ENCODE assay signal across 16 cellular contexts in genomic region chr7:41821521-41822213, GRCh38.
A peak's percentile ranks its signal among the peaks of the same experiment; 100 is the strongest.
DNase-seq lines count a peak whose midpoint lies in the region; ATAC-seq and TF ChIP-seq lines count a peak whose summit lies in the region.
"Had no signal": no experiment of that assay in that cellular context is flagged by ENCODE, and none has a peak within 500 bp of the region (broad histone marks: within the 10 kb centered on the region; RNA-seq: fewer than 3 reads in every experiment).

No MANE protein-coding gene starts in this region.

- H3K27me3 ChIP-seq in SK-N-SH (ENCODE audit: insufficient read depth) (no peaks in the 10 kb centered on the region), neural progenitor cell (peaks cover 13% of the 10 kb centered on the region), aorta (ENCODE audit: control insufficient read depth in 1 of 2, insufficient read depth in 2 of 2, low read length in 1 of 2) (no peaks in the 10 kb centered on the region), HAP-1 (ENCODE audit: low read depth) (no peaks in the 10 kb centered on the region)
- H3K27me3 ChIP-seq: BLaER1 had no signal

- CTCF ChIA-PET in SK-N-SH (lab: Yijun Ruan, JAX), result no interaction called here
- CTCF ChIA-PET in WTC11 (lab: Charles Lee), result interaction anchor here (0.7 kb wide), 1 partner anchor 1649 kb away, joined by 3 read pairs; no protein-coding TSS in a partner anchor

- H3K4me1 Mint-ChIP-seq in WTC11 (peaks cover 15% of the 10 kb centered on the region), neural progenitor cell (peaks cover 10% of the 10 kb centered on the region)
- H3K4me1 Mint-ChIP-seq: CD4-positive, CD25-positive, alpha-beta regulatory T cell had no signal

- in situ Hi-C loops in HAP-1 (cut with MboI; ENCODE audit: low sequenced_read_pairs), result no loop called here

- ATAC-seq in SK-N-SH treated with all-trans-retinoic acid at 6 μM for 48 hours (no peak), WTC11 (0 out of 2 replicates have a peak, but pooled peaks have one; percentile 44), aorta (ENCODE audit: low FRiP score) (no peak)

- no peak overlapping the region for H3K4me3 Mint-ChIP-seq in WTC11
- no peak overlapping the region for H3K4me3 Mint-ChIP-seq in neural progenitor cell
- H3K4me3 Mint-ChIP-seq: CD4-positive, CD25-positive, alpha-beta regulatory T cell had no signal

- no peaks in the 10 kb centered on the region for H3K9me2 ChIP-seq in SK-N-SH

- H3K36me3 Mint-ChIP-seq in WTC11, result no peaks in the 10 kb centered on the region
- peaks cover 2% of the 10 kb centered on the region for H3K36me3 Mint-ChIP-seq in neural progenitor cell
- H3K36me3 Mint-ChIP-seq: CD4-positive, CD25-positive, alpha-beta regulatory T cell had no signal

- intact Hi-C loops in aorta (cut with DNase I), result loop anchor here (10.0 kb wide), 1 partner anchor 93 kb away; no protein-coding TSS in a partner anchor

- H4K20me1 ChIP-seq in SK-N-SH (ENCODE audit: insufficient read depth) (no peaks in the 10 kb centered on the region), neural progenitor cell (ENCODE audit: low read depth) (no peaks in the 10 kb centered on the region)
- H4K20me1 ChIP-seq: BLaER1 had no signal

- H3K79me2 ChIP-seq in SK-N-SH (ENCODE audit: insufficient read depth), result no peaks in the 10 kb centered on the region
- H3K79me2 ChIP-seq in neural progenitor cell (ENCODE audit: low read depth), result no peaks in the 10 kb centered on the region

- H3K9me3 ChIP-seq in SK-N-SH, result peaks cover 16% of the 10 kb centered on the region; the same call in 1 of the 2 replicates
- H3K9me3 ChIP-seq in neural progenitor cell (ENCODE audit: low read depth), result no peaks in the 10 kb centered on the region
- H3K9me3 ChIP-seq in aorta (ENCODE audit: control insufficient read depth, low read length), result peaks cover 1% of the 10 kb centered on the region
- H3K9me3 ChIP-seq in HAP-1, result no peaks in the 10 kb centered on the region

- POLR2A ChIA-PET in SK-N-SH (lab: Yijun Ruan, JAX) (no interaction called here), WTC11 (lab: Charles Lee) (no interaction called here)

- H3K27me3 Mint-ChIP-seq in WTC11 (ENCODE audit: low read depth) (no peaks in the 10 kb centered on the region), neural progenitor cell (ENCODE audit: insufficient read depth, low read depth) (peaks cover 8% of the 10 kb centered on the region)
- H3K27me3 Mint-ChIP-seq: CD4-positive, CD25-positive, alpha-beta regulatory T cell had no signal

- no peak for TF ChIP-seq CTCF in SK-N-SH (IDR thresholded peaks at IDR 0.05)
- no peak for TF ChIP-seq CTCF in WTC11 (IDR thresholded peaks at IDR 0.05)
- no peak for TF ChIP-seq CTCF in neural progenitor cell (IDR thresholded peaks at IDR 0.05)

- H3K27ac Mint-ChIP-seq in WTC11 (no peak overlapping the region), neural progenitor cell (no peak overlapping the region)
- H3K27ac Mint-ChIP-seq: CD4-positive, CD25-positive, alpha-beta regulatory T cell had no signal

- H3F3A ChIP-seq in SK-N-SH (replicated peaks; ENCODE audit: insufficient read depth), result peaks cover 12% of the 10 kb centered on the region
- no peaks in the 10 kb centered on the region for H3F3A ChIP-seq in neural progenitor cell (ENCODE audit: low read depth)

- H3K4me1 ChIP-seq in SK-N-SH (ENCODE audit: control insufficient read depth in 1 of 2, insufficient read depth in 2 of 2, low read depth in 1 of 2, low read length in 1 of 2) (peaks cover 0 to 42% of the 10 kb centered on the region in 2 experiments; a peak in 2 of 4 replicates), neural progenitor cell (peaks cover 8% of the 10 kb centered on the region), aorta (ENCODE audit: control insufficient read depth in 1 of 2, insufficient read depth in 2 of 2, low read length in 2 of 2) (peaks cover 0 to 8% of the 10 kb centered on the region in 2 donors), HAP-1 (no peaks in the 10 kb centered on the region)

- no peak overlapping the region for H3K4me2 ChIP-seq in SK-N-SH
- H3K4me2 ChIP-seq in neural progenitor cell, result peak overlapping the region; percentile 7
- H3K4me2 ChIP-seq: BLaER1 had no signal

- no peak overlapping the region for H3K4me3 ChIP-seq in SK-N-SH (ENCODE audit: low read depth in 2 of 2, low read length in 1 of 2)
- H3K4me3 ChIP-seq in neural progenitor cell, result no peak overlapping the region
- H3K4me3 ChIP-seq in aorta (ENCODE audit: low read length in 2 of 2), result no peak overlapping the region
- no peak overlapping the region for H3K4me3 ChIP-seq in HAP-1
- H3K4me3 ChIP-seq: BLaER1, GM23248 had no signal

- H3K9me3 Mint-ChIP-seq in WTC11 (no peaks in the 10 kb centered on the region), neural progenitor cell (peaks cover 21% of the 10 kb centered on the region)

- H3K27ac ChIP-seq in SK-N-SH (ENCODE audit: low read depth in 2 of 2, low read length in 1 of 2) (no peak overlapping the region), neural progenitor cell (no peak overlapping the region), aorta (ENCODE audit: low read depth in 1 of 2, low read length in 2 of 2) (peak overlapping the region; percentile 51 to 92)
- H3K27ac ChIP-seq: 22Rv1, BLaER1, GM23248 had no signal

- H3K9ac ChIP-seq in SK-N-SH (no peak overlapping the region), neural progenitor cell (no peak overlapping the region)
- H3K9ac ChIP-seq: BLaER1, GM23248 had no signal

- TF ChIP-seq EP300 in SK-N-SH (IDR thresholded peaks at IDR 0.05; ENCODE audit: borderline replicate concordance in 1 of 2, low read depth in 1 of 2, low read length in 1 of 2), result no peak

- 13% methylated on average over 3 of the region's 3 CpGs for WGBS in SK-N-SH (ENCODE audit: low lambda C conversion rate)
- 26 to 32% methylated on average over 3 of the region's 3 CpGs for WGBS in aorta, 2 donors

- peaks cover 0 to 3% of the 10 kb centered on the region in 2 experiments for H3K36me3 ChIP-seq in SK-N-SH (replicated peaks in 1 of 2; ENCODE audit: control insufficient read depth in 1 of 2, insufficient read depth in 2 of 2, low read length in 1 of 2)
- H3K36me3 ChIP-seq in neural progenitor cell, result no peaks in the 10 kb centered on the region
- H3K36me3 ChIP-seq in aorta (ENCODE audit: control insufficient read depth in 1 of 2, insufficient read depth in 2 of 2, low read length in 1 of 2), result no peaks in the 10 kb centered on the region
- no peaks in the 10 kb centered on the region; the same call in 1 of the 2 replicates for H3K36me3 ChIP-seq in HAP-1 (replicated peaks)
- H3K36me3 ChIP-seq: BLaER1 had no signal

- H2AFZ ChIP-seq in SK-N-SH (ENCODE audit: low read depth) (peak overlapping the region; percentile 14; the same call in 1 of the 2 replicates), neural progenitor cell (replicated peaks) (no peak overlapping the region)
- H2AFZ ChIP-seq: GM23248 had no signal

- TF ChIP-seq RAD21 in SK-N-SH (IDR thresholded peaks at IDR 0.05; ENCODE audit: low read length), result no peak

- DNase-seq in SK-N-SH (no peak), WTC11 (ENCODE audit: low spot score) (no peak), neural progenitor cell (ENCODE audit: low spot score) (peak; percentile 37), aorta (no peak), globus pallidus (ENCODE audit: low spot score) (no peak), HAP-1 (ENCODE audit: low spot score in 2 of 2) (no peak), CD1c-positive myeloid dendritic cell (ENCODE audit: extremely low spot score) (no peak)
- DNase-seq: AML-193; CD4-positive, CD25-positive, alpha-beta regulatory T cell; DMS 273 treated with DMSO at 0.1 percent for 48 hours; DMS79; GM23248; H7 had no signal

TF ChIP-seq in SK-N-SH, 30 proteins besides CTCF, POLR2A, EP300 and RAD21 (continues in another document):
- TF ChIP-seq TAF1 (IDR thresholded peaks at IDR 0.05; ENCODE audit: borderline replicate concordance, low read depth, low read length) (no peak), FOXJ3 (CRISPR knock-in tag; IDR thresholded peaks at IDR 0.05) (no peak), RXRA (IDR thresholded peaks at IDR 0.05; ENCODE audit: borderline replicate concordance, low read depth) (no peak), IRF3 (IDR thresholded peaks at IDR 0.05; ENCODE audit: low read depth, low read length) (no peak)

TF ChIP-seq in SK-N-SH treated with all-trans-retinoic acid at 6 μM for 48 hours, 23 proteins besides CTCF, POLR2A, EP300 and RAD21:
- TF ChIP-seq TCF4 (CRISPR knock-in tag; IDR thresholded peaks at IDR 0.05; ENCODE audit: borderline replicate concordance), result no peak
- no peak for TF ChIP-seq ISL1 (CRISPR knock-in tag; IDR thresholded peaks at IDR 0.05)
- TF ChIP-seq BACH2 (CRISPR knock-in tag; IDR thresholded peaks at IDR 0.05; ENCODE audit: borderline replicate concordance), result no peak
- TF ChIP-seq CSDC2 (CRISPR knock-in tag; IDR thresholded peaks at IDR 0.05), result no peak
- TF ChIP-seq ZC3H10 (CRISPR knock-in tag; IDR thresholded peaks at IDR 0.05), result no peak
- no peak for TF ChIP-seq ZFP3 (CRISPR knock-in tag; IDR thresholded peaks at IDR 0.05)
- TF ChIP-seq ZNF8 (CRISPR knock-in tag; IDR thresholded peaks at IDR 0.05), result no peak
- TF ChIP-seq TOX (CRISPR knock-in tag; IDR thresholded peaks at IDR 0.05; ENCODE audit: borderline replicate concordance), result no peak
TF ChIP-seq in SK-N-SH treated with all-trans-retinoic acid at 6 μM for 48 hours: peak in this region for 0.

TF ChIP-seq in WTC11, 78 proteins besides CTCF, POLR2A, EP300 and RAD21 (continues in another document):
- no peak for TF ChIP-seq ELF4 (CRISPR knock-in tag; IDR thresholded peaks at IDR 0.05; ENCODE audit: low read depth)
- no peak for TF ChIP-seq JAZF1 (CRISPR knock-in tag; IDR thresholded peaks at IDR 0.05)
- TF ChIP-seq ZNF232 (CRISPR knock-in tag; IDR thresholded peaks at IDR 0.05), result no peak
- no peak for TF ChIP-seq CREM (CRISPR knock-in tag; IDR thresholded peaks at IDR 0.05)
- TF ChIP-seq TEAD4 (CRISPR knock-in tag; IDR thresholded peaks at IDR 0.05), result no peak
- TF ChIP-seq MLX (CRISPR knock-in tag; IDR thresholded peaks at IDR 0.05), result no peak

Comparison
In these comparisons a context has a peak if more than half of its experiments do, and no peak if none do; other contexts are left out.
1. H3K27ac ChIP-seq: peak in aorta (2 of 2); none in SK-N-SH (0 of 2) and neural progenitor cell (single experiment).